Comparison of ENCODE assay signal across 10 cellular contexts in the genomic region with DNA sequence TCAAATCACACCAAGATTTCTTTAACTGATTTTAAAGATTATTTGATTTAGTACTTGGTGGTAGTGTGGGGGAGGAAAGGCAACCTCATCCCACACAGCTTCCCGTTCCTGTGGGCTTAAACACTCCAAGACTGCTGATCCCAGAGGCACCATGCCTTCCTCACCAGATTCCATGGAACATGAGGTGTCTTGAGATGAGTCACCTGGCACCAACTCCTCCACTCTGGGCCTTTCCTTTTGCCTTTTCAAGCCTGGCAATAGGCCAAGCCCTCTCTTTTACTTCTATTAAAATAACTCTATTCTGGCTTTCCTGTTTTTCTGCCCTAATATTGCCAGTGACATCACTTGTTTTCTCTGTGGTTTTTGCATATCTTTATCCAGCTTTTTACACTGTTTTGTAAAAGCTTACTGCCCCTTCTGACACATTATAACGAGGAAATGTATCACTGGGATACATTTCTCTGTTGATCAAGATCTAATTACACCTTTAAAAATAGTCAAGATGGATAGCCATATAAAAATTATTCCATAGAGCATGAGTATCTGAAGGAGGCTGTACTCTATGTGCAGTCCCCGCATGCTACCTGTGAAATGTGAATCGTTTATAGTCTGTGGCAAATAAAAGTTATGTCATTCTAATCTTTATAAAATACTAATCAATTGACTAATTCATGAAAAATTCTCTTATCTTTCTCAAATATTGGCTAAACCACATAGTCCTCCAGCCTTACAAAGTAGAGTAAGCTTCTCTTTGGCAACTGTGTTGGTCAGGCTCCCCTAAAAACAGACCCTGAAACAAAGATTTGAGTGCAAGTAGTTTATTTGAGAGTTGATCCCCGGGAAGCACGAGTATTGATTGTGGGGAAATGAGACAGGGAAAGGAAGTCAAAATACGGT.
A peak's percentile ranks its signal among the peaks of the same experiment; 100 is the strongest.
DNase-seq lines count a peak whose midpoint lies in the region; ATAC-seq, FAIRE-seq and TF ChIP-seq lines count a peak whose summit lies in the region.
"Had no signal": no experiment of that assay in that cellular context is flagged by ENCODE, and none has a peak within 500 bp of the region (broad histone marks: within the 10 kb centered on the region; RNA-seq: fewer than 3 reads in every experiment).

No MANE protein-coding gene starts in this region.

- peaks cover 19% of the 10 kb centered on the region for H3K4me1 ChIP-seq in adipocyte (ENCODE audit: control insufficient read depth, insufficient read depth, low read length)
- H3K4me1 ChIP-seq: colonic mucosa, spleen had no signal

- H3K36me3 ChIP-seq in adipocyte (ENCODE audit: control insufficient read depth, insufficient read depth, low read length, severe bottlenecking) = no peaks in the 10 kb centered on the region
- H3K36me3 ChIP-seq: colonic mucosa, spleen had no signal

- no peaks in the 10 kb centered on the region for H3K9me3 ChIP-seq in adipocyte (ENCODE audit: control insufficient read depth, low read length)
- H3K9me3 ChIP-seq: colonic mucosa, spleen had no signal

- intact Hi-C loops in head of caudate nucleus (cut with DNase I) = no loop called here

- H3K4me3 ChIP-seq in adipocyte (ENCODE audit: low read length) = no peak overlapping the region
- H3K4me3 ChIP-seq: colonic mucosa, spleen had no signal

- DNase-seq in H54 (ENCODE audit: insufficient read length, low spot score) = peak; percentile 53
- peak; percentile 67 for DNase-seq in adipocyte (ENCODE audit: low read depth)
- peak in 41 of 42 donors; percentile 7 to 87 (median 51) for DNase-seq in head of caudate nucleus
- peak; percentile 96 for DNase-seq in stromal cell of bone marrow (ENCODE audit: low read depth)
- no peak for DNase-seq in HuH-7 (ENCODE audit: low spot score)
- no peak for DNase-seq in retina
- DNase-seq: colonic mucosa, NCI-H187, spleen had no signal

- TF ChIP-seq POLR2A in H54 (IDR thresholded peaks at IDR 0.05; ENCODE audit: low read depth, low read length) (no peak), GM18505 (IDR thresholded peaks at IDR 0.05; ENCODE audit: borderline replicate concordance, extremely low read depth, insufficient read depth, insufficient read length) (no peak)

- no peak overlapping the region for H3K9ac ChIP-seq in adipocyte (ENCODE audit: low read length)

- H3K27me3 ChIP-seq in adipocyte (replicated peaks; ENCODE audit: control insufficient read depth, insufficient read depth, low read length) = no peaks in the 10 kb centered on the region
- H3K27me3 ChIP-seq: colonic mucosa had no signal

- ATAC-seq in GM18505 (IDR thresholded peaks at IDR 0.05; ENCODE audit: unreplicated experiment) = no peak

- FAIRE-seq in H54 (lab: Jason Lieb, UNC) = peak; percentile 100

Comparison
In these comparisons a context has a peak if more than half of its experiments do, and no peak if none do; other contexts are left out.
1. DNase-seq: peak in H54 (single experiment), adipocyte (single experiment), head of caudate nucleus (41 of 42) and stromal cell of bone marrow (single experiment); none in HuH-7 (single experiment) and retina (single experiment).